Comparison of ENCODE assay signal across 9 cellular contexts in the genomic region with DNA sequence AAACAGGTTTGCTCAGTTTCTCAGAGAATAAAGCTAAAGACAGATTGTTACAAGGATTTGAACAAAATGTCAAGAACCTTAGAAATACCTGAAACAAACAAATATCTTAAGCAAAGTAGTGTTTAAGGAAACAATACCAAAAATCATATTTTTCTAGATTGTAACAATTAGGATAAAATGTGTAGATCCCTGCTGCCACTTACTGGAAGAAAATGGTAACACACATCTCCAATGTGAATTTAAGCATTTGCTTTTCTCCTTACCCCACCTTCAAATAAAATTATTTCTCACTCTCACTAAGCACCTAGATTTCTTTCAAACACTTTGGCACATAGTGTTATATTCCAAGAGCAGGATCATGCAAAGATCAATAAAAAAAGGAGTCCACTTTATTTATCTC. TPM values are rescaled to one million over a fixed set of nuclear protein-coding genes. Genes with fewer than 3 reads are reported as not detected.
DNase-seq lines count a peak whose midpoint lies in the region; ATAC-seq, FAIRE-seq and TF ChIP-seq lines count a peak whose summit lies in the region.
"Had no signal": no experiment of that assay in that cellular context is flagged by ENCODE, and none has a peak within 500 bp of the region (broad histone marks: within the 10 kb centered on the region; RNA-seq: fewer than 3 reads in every experiment).

No MANE protein-coding gene starts in this region.

- peak; percentile 59 to 62; a peak in 4 of 5 replicates for TF ChIP-seq RAD21 in A549 (conservative IDR thresholded peaks at IDR 0.05 in 1 of 2, IDR thresholded peaks at IDR 0.05 in 1 of 2)

- POLR2A ChIA-PET in A549 (lab: Yijun Ruan, JAX), result no interaction called here

- H3K4me2 ChIP-seq in A549, result no peak overlapping the region

- H3K4me1 ChIP-seq in A549 (no peaks in the 10 kb centered on the region), colonic mucosa (no peaks in the 10 kb centered on the region), uterus (no peaks in the 10 kb centered on the region), stomach (no peaks in the 10 kb centered on the region)

- TF ChIP-seq EP300 in A549 (IDR thresholded peaks at IDR 0.05) (no peak), stomach (IDR thresholded peaks at IDR 0.05) (no peak)

- TF ChIP-seq CTCF in A549 (IDR thresholded peaks at IDR 0.05) (peak; percentile 63), GM12864 (IDR thresholded peaks at IDR 0.05; ENCODE audit: low read depth, low read length, missing control alignments) (peak; percentile 48), foreskin fibroblast (IDR thresholded peaks at IDR 0.05; ENCODE audit: low read depth, low read length) (peak; percentile 47), colonic mucosa (IDR thresholded peaks at IDR 0.05) (no peak), uterus (IDR thresholded peaks at IDR 0.05) (peak in 1 of 4 experiments; percentile 18), stomach (IDR thresholded peaks at IDR 0.05) (peak in 2 of 7 experiments; percentile 17 to 29)

- CTCF ChIA-PET in A549 (lab: Yijun Ruan, JAX), result interaction anchor here (0.8 to 1.0 kb wide), 3 partner anchors 27 to 401 kb away, joined by 3 read pairs; no protein-coding TSS in a partner anchor

- peak in 1 of 2 experiments; percentile 62; a peak in 2 of 6 replicates for ATAC-seq in A549
- ATAC-seq: sciatic nerve had no signal

- H3K9me3 ChIP-seq in A549 (no peaks in the 10 kb centered on the region), colonic mucosa (no peaks in the 10 kb centered on the region), uterus (no peaks in the 10 kb centered on the region), stomach (no peaks in the 10 kb centered on the region)

- TF ChIP-seq POLR2A in A549 (IDR thresholded peaks at IDR 0.05; ENCODE audit: low read length) (no peak), uterus (IDR thresholded peaks at IDR 0.05) (no peak), stomach (IDR thresholded peaks at IDR 0.05) (no peak)

- FAIRE-seq in A549 (lab: Jason Lieb, UNC), result peak; percentile 32

- intact Hi-C loops in colonic mucosa (cut with DNase I), result no loop called here
- intact Hi-C loops in uterus (cut with DNase I; ENCODE audit: low total_unique reads), result no loop called here
- intact Hi-C loops in stomach (cut with DNase I; ENCODE audit: low total_unique reads), result no loop called here

- peak; percentile 19 to 25 for DNase-seq in A549 (ENCODE audit: low read depth in 1 of 2, low spot score in 1 of 2)
- DNase-seq in GM12864 (ENCODE audit: low read depth), result no peak
- peak; percentile 10 for DNase-seq in RPMI8226
- DNase-seq in foreskin fibroblast, result peak in 1 of 2 donors; percentile 45
- no peak for DNase-seq in colonic mucosa
- DNase-seq in hypothalamus (lab: John Stamatoyannopoulos, UW), result no peak
- no peak for DNase-seq in uterus
- DNase-seq in stomach, result no peak

- H3K27ac ChIP-seq in A549 (no peak overlapping the region), colonic mucosa (no peak overlapping the region), uterus (no peak overlapping the region), stomach (no peak overlapping the region)

- peaks cover 8% of the 10 kb centered on the region for H3K36me3 ChIP-seq in colonic mucosa
- no peaks in the 10 kb centered on the region for H3K36me3 ChIP-seq in uterus
- H3K36me3 ChIP-seq in stomach, result peaks cover 22 to 69% (median 64%) of the 10 kb centered on the region in 4 donors

- H3K9ac ChIP-seq in colonic mucosa (ENCODE audit: low read depth in 2 of 2, low read length in 2 of 2), result no peak overlapping the region

- H3K27me3 ChIP-seq in colonic mucosa (no peaks in the 10 kb centered on the region), uterus (no peaks in the 10 kb centered on the region), stomach (no peaks in the 10 kb centered on the region)

- H3K4me3 ChIP-seq in A549 (no peak overlapping the region), GM12864 (ENCODE audit: low read depth, low read length) (no peak overlapping the region), foreskin fibroblast (ENCODE audit: low read depth in 1 of 2, low read length in 2 of 2) (no peak overlapping the region), colonic mucosa (no peak overlapping the region), uterus (no peak overlapping the region), stomach (no peak overlapping the region)

TF ChIP-seq in A549, 52 proteins besides CTCF, POLR2A, EP300 and RAD21:
- peak; percentile 19; the same call in 1 of the 3 replicates for TF ChIP-seq SMC3 (IDR thresholded peaks at IDR 0.05)
- no peak for TF ChIP-seq MAFK (IDR thresholded peaks at IDR 0.05; ENCODE audit: partially characterized antibody)

RNA-seq across cellular contexts. Expression of a gene that starts 34.9 kb away (rescaled TPM):
- polyA plus RNA-seq in A549 (2011; rRNA removed) (90.0 and 96.5 TPM in 2 replicates), A549 (2017; fragmentation: RNase III; extraction: RNeasy Plus Mini Kit Qiagen cat#74134 plus additional on column Dnase treatment) (144 to 157 TPM (median 151 TPM) in 3 replicates), stomach (100 to 1,000 TPM in 2 of 3 donors, 10 to 100 TPM in 1; 89.0 to 115 (median 102) TPM)
- 52.3 and 58.2 TPM in 2 replicates for polyA plus RNA-seq in A549 (2012; cell fraction: cytosol; rRNA removed)
- 29.5 and 33.2 TPM in 2 replicates for polyA plus RNA-seq in A549 (2012; cell fraction: nucleus; rRNA removed)
- polyA minus RNA-seq in A549 (2011; rRNA and poly(A)+ RNA removed), result 19.0 and 22.4 TPM in 2 replicates
- total RNA-seq in colonic mucosa (100 to 1,000 TPM; 249 to 253 TPM), uterus (10 to 100 TPM; 32.5 to 64.1 (median 54.1) TPM), stomach (10 to 100 TPM; 19.6 to 98.6 (median 83.7) TPM)

Comparison
In these comparisons a context has a peak if more than half of its experiments do, and no peak if none do; other contexts are left out.
1. DNase-seq: peak in A549 (2 of 2) and RPMI8226 (single experiment); none in GM12864 (single experiment), colonic mucosa (single experiment), hypothalamus (0 of 51), uterus (0 of 2) and stomach (single experiment).